ENCODE assay signal across 30 cellular contexts in the genomic region with DNA sequence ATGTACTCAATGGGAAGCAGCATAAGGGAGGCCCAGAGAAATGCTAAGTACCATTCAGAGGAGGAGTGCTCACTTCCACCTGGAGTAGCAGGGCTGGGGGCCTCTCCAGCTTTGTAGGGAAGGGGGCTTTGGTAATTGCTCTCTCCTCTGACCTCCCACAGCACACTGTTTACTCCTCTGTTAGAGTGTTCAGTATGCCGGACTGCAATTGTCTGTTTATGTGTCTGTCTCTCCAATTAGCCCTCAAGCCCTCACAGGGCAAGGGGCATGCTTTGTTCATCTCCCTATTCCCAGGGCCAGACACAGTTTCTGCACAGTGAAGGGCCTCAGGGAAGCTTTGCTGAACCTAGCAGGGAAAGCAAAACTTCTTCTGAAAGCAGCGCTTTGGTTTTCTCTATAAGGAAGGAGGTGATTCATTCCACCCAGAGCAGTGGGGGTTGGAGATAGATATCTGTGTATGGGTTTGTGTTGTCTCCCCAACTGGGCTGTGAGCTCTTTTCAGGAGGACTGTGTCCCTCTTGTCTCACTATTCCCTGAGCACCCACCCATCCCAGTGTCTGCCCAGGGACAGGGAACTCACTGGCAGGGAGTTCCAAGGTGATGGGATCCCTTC.
"Had no signal": no experiment of that assay in that cellular context is flagged by ENCODE, and none has a peak within 500 bp of the region (broad histone marks: within the 10 kb centered on the region; RNA-seq: fewer than 3 reads in every experiment).

No MANE protein-coding gene starts in this region.

- H3K36me3 ChIP-seq: breast epithelium, cardiac muscle cell, colonic mucosa, WERI-Rb-1 had no signal

- ATAC-seq: activated CD4-positive, CD25-positive, alpha-beta regulatory T cell treated with anti-CD3 and anti-CD28 coated beads, Interleukin-2, amount 50 U/mL, for 24 hours; activated CD8-positive, alpha-beta memory T cell treated with anti-CD3 and anti-CD28 coated beads, Interleukin-2, amount 10 ng/mL, durations not matched to agents 7 days and 5 days; activated CD8-positive, alpha-beta T cell treated with anti-CD3 and anti-CD28 coated beads, Interleukin-2, amount 10 ng/mL, durations not matched to agents 7 days and 5 days; T-helper 17 cell had no signal

- H3K4me1 ChIP-seq: breast epithelium, colonic mucosa had no signal

- DNase-seq: activated B cell treated with CpG ODN at 0.5 μM for 24 hours; activated CD4-positive, alpha-beta T cell treated with anti-CD3 and anti-CD28 coated beads for 48 hours; activated CD4-positive, alpha-beta T cell treated with anti-CD3 and anti-CD28 coated beads, Interleukin-2, amount 50 U/mL, for 1 hour; activated CD8-positive, alpha-beta memory T cell treated with anti-CD3 and anti-CD28 coated beads, Interleukin-2, amount 10 ng/mL, durations not matched to agents 7 days and 5 days; activated CD8-positive, alpha-beta memory T cell treated with anti-CD3 and anti-CD28 coated beads, Interleukin-2, amount 50 U/mL, for 4 hours; activated CD8-positive, alpha-beta T cell treated with anti-CD3 and anti-CD28 coated beads, Interleukin-2, amount 10 ng/mL, durations not matched to agents 7 days and 5 days; activated effector memory CD4-positive, alpha-beta T cell treated with anti-CD3 and anti-CD28 coated beads, Interleukin-2, amount 50 U/mL, for 16 hours; activated naive CD4-positive, alpha-beta T cell treated with anti-CD3 and anti-CD28 coated beads for 36 hours; activated naive CD8-positive, alpha-beta T cell treated with anti-CD3 and anti-CD28 coated beads, Interleukin-2, amount 10 ng/mL, durations not matched to agents 7 days and 5 days; activated T-cell treated with anti-CD3 and anti-CD28 coated beads, Interleukin-2, amount 50 U/mL, for 1 hour; activated T-cell treated with anti-CD3 and anti-CD28 coated beads, Interleukin-2, amount 50 U/mL, for 48 hours; amniotic stem cell; aorta; central memory CD4-positive, alpha-beta T cell; cerebellar nuclear complex; colonic mucosa; effector CD8-positive, alpha-beta T cell; foreskin fibroblast; head of caudate nucleus; T-helper 1 cell; T-helper 17 cell; T1000; WERI-Rb-1 had no signal

- H3K27me3 ChIP-seq: cardiac muscle cell, colonic mucosa had no signal

- FAIRE-seq: endometrium, endothelial cell of umbilical vein, frontal cortex had no signal

- H3K9me3 ChIP-seq: breast epithelium, colonic mucosa had no signal

- H3K27ac ChIP-seq: breast epithelium, cardiac muscle cell, colonic mucosa, epithelial cell of prostate, WERI-Rb-1 had no signal

- H3K4me3 ChIP-seq: breast epithelium, cardiac muscle cell, colonic mucosa had no signal
